In the genomic region with DNA sequence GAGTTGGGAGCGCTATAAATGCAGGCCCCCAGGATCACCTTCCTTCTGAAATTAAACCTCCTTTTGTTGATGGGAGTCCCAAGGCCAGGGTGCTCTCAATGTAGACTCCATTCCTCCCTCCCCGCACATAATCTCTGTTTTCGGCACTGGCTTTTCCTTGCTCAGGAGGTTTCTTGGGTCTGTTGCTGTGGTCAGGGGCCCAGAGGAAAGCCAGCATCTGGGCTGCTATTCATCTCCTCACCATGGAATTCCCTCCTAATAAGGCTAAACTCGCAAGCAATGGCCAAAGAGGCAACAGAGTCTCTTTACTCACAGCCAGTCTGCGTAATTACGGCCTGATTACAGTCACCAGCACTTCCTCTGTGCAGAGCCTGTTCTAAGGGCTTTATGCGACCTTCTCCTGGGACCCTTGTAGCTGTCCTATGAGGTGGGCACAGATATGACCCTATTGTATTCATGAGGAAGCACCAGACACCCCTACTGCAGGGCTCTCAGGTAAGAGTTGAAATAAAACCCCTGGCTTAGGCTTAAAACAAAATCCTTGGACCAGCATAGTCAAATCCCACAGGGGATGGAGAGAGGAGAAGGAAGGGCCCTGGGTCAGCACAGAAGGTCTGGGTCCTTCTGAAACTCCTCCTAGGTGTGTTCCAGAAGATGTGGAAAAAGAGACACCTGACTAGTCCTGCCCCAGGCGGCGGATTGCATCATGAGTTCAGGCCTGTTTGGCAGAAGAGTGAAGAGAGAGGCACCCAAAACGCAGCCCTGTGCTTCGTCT, we compare ENCODE assay signal across 22 cellular contexts.
DNase-seq lines count a peak whose midpoint lies in the region; ATAC-seq and TF ChIP-seq lines count a peak whose summit lies in the region.
"Had no signal": no experiment of that assay in that cellular context is flagged by ENCODE, and none has a peak within 500 bp of the region (broad histone marks: within the 10 kb centered on the region; RNA-seq: fewer than 3 reads in every experiment).

No MANE protein-coding gene starts in this region.

- no peak for DNase-seq in WTC11 (ENCODE audit: low spot score)
- DNase-seq in islet precursor cell = peak; percentile 79
- DNase-seq in mesendoderm = no peak
- DNase-seq in trophoblast cell = peak; percentile 73 to 87
- no peak for DNase-seq in NCI-H1930 (lab: John Stamatoyannopoulos, UW)
- DNase-seq in COLO668 (lab: John Stamatoyannopoulos, UW; ENCODE audit: unreplicated experiment) = no peak
- DNase-seq: BE2C, GOT3, HCEC 1CT, NCI-H1048, NCI-H1417, NCI-H1694, NCI-H2081, NCI-H226, NCI-H510A, NCI-H69, SHP77 had no signal

- H3K18ac ChIP-seq in mesendoderm (ENCODE audit: low read length) (peak overlapping the region; percentile 11), trophoblast cell (ENCODE audit: low read length) (no peak overlapping the region)

- no peak overlapping the region for H2BK5ac ChIP-seq in mesendoderm (ENCODE audit: low read length)
- peak overlapping the region; percentile 59 for H2BK5ac ChIP-seq in trophoblast cell (ENCODE audit: low read depth, low read length, poor library complexity)

- no peak overlapping the region for H4K5ac ChIP-seq in mesendoderm (ENCODE audit: low read length)

- H3K79me1 ChIP-seq in mesendoderm (ENCODE audit: low read length) (no peaks in the 10 kb centered on the region), trophoblast cell (ENCODE audit: low read length) (peaks cover 7% of the 10 kb centered on the region)

- TF ChIP-seq CTCF in WTC11 (IDR thresholded peaks at IDR 0.05) = no peak

- H3K4me1 ChIP-seq in mesendoderm (ENCODE audit: control insufficient read depth, low read depth, low read length) (peaks cover under 1% of the 10 kb centered on the region), trophoblast cell (ENCODE audit: control insufficient read depth in 1 of 2, insufficient read depth in 2 of 2, low read length in 2 of 2) (peaks cover 9 to 15% of the 10 kb centered on the region in 2 experiments)
- H3K4me1 ChIP-seq: BE2C had no signal

- H3K4me2 ChIP-seq in mesendoderm (ENCODE audit: low read length) (no peak overlapping the region), trophoblast cell (ENCODE audit: low read length) (no peak overlapping the region)
- H3K4me2 ChIP-seq: KMS-11 had no signal

- H2BK120ac ChIP-seq in mesendoderm (ENCODE audit: low read depth, low read length) (no peak overlapping the region), trophoblast cell (ENCODE audit: insufficient read depth, low read length, poor library complexity) (peak overlapping the region; percentile 3)

- H3K27me3 ChIP-seq in mesendoderm (ENCODE audit: insufficient read depth, low read length, poor library complexity) (no peaks in the 10 kb centered on the region), trophoblast cell (ENCODE audit: insufficient read depth, low read length) (no peaks in the 10 kb centered on the region)
- H3K27me3 ChIP-seq: BE2C had no signal

- H3K27ac Mint-ChIP-seq in WTC11 = no peak overlapping the region; the same call in 1 of the 2 replicates
- H3K27ac Mint-ChIP-seq: IgD-negative memory B cell had no signal

- no peak for ATAC-seq in WTC11
- ATAC-seq in HG03521 (IDR thresholded peaks at IDR 0.05; ENCODE audit: unreplicated experiment) = no peak
- ATAC-seq: Panc1 had no signal

- H3K23ac ChIP-seq in mesendoderm (ENCODE audit: low read length) = no peak overlapping the region
- no peak overlapping the region for H3K23ac ChIP-seq in trophoblast cell (ENCODE audit: low read length)

- H3K4me1 Mint-ChIP-seq in WTC11 = peaks cover 23% of the 10 kb centered on the region

- H3K4ac ChIP-seq in mesendoderm (ENCODE audit: low read depth, low read length) (no peak overlapping the region), trophoblast cell (ENCODE audit: low read depth, low read length) (no peak overlapping the region)

- H3K9ac ChIP-seq in mesendoderm (ENCODE audit: low read length) (no peak overlapping the region), trophoblast cell (ENCODE audit: low read length) (no peak overlapping the region)
- H3K9ac ChIP-seq: KMS-11 had no signal

- WGBS in mesendoderm (ENCODE audit: extremely low coverage, insufficient coverage, low lambda C conversion rate) = no CpG with 5 or more reads among the region's 11 CpGs
- WGBS in trophoblast cell (ENCODE audit: extremely low coverage, insufficient coverage, insufficient read length) = no CpG with 5 or more reads among the region's 11 CpGs

- POLR2A ChIA-PET in WTC11 (lab: Charles Lee) = no interaction called here

- H2AK5ac ChIP-seq in mesendoderm (ENCODE audit: low read length) (no peak overlapping the region), trophoblast cell (ENCODE audit: low read length) (no peak overlapping the region)

- no peak overlapping the region for H4K12ac ChIP-seq in trophoblast cell (ENCODE audit: low read depth, low read length)

- H3K79me2 ChIP-seq in mesendoderm (ENCODE audit: control insufficient read depth, insufficient read depth, low read length) = no peaks in the 10 kb centered on the region
- H3K79me2 ChIP-seq in trophoblast cell (ENCODE audit: control insufficient read depth, insufficient read depth, low read length, poor library complexity) = no peaks in the 10 kb centered on the region

- no peak overlapping the region for H2AFZ ChIP-seq in trophoblast cell (ENCODE audit: insufficient read depth, low read length, poor library complexity)

- no peak overlapping the region for H3K4me3 Mint-ChIP-seq in WTC11
- H3K4me3 Mint-ChIP-seq: IgD-negative memory B cell had no signal

- no peak overlapping the region for H4K8ac ChIP-seq in mesendoderm (ENCODE audit: low read depth, low read length)
- no peak overlapping the region for H4K8ac ChIP-seq in trophoblast cell (ENCODE audit: low read depth, low read length)

- peak overlapping the region; percentile 38 for H2BK12ac ChIP-seq in trophoblast cell (ENCODE audit: low read length)

- no peak overlapping the region for H3K4me3 ChIP-seq in mesendoderm (ENCODE audit: low read length)
- no peak overlapping the region for H3K4me3 ChIP-seq in trophoblast cell (ENCODE audit: low read depth, low read length)

- H3K9me3 ChIP-seq in trophoblast cell (ENCODE audit: insufficient read depth, low read depth, low read length) = no peaks in the 10 kb centered on the region
- H3K9me3 ChIP-seq: BE2C had no signal

- H3K36me3 Mint-ChIP-seq in WTC11 = peaks cover 6% of the 10 kb centered on the region
- H3K36me3 Mint-ChIP-seq: IgD-negative memory B cell had no signal

- H3K27me3 Mint-ChIP-seq in WTC11 (ENCODE audit: low read depth) = no peaks in the 10 kb centered on the region

- no peak overlapping the region for H3K27ac ChIP-seq in mesendoderm (ENCODE audit: low read depth, low read length)
- H3K27ac ChIP-seq in trophoblast cell (ENCODE audit: low read depth, low read length) = peak overlapping the region; percentile 1
- H3K27ac ChIP-seq: KMS-11, RWPE1 had no signal

- H3K36me3 ChIP-seq in mesendoderm (ENCODE audit: control insufficient read depth, insufficient read depth, low read length) (no peaks in the 10 kb centered on the region), trophoblast cell (ENCODE audit: control insufficient read depth in 1 of 2, insufficient read depth in 2 of 2, low read length in 2 of 2) (no peaks in the 10 kb centered on the region)
- H3K36me3 ChIP-seq: BE2C had no signal

- H3K14ac ChIP-seq in trophoblast cell (ENCODE audit: low read length) = no peak overlapping the region

- CTCF ChIA-PET in WTC11 (lab: Charles Lee) = no interaction called here

- H2BK15ac ChIP-seq in mesendoderm (replicated peaks; ENCODE audit: low read depth) = no peak overlapping the region

- peak overlapping the region; percentile 72 for H4K91ac ChIP-seq in trophoblast cell (ENCODE audit: low read depth, low read length)

- no peak overlapping the region for H3K56ac ChIP-seq in mesendoderm (ENCODE audit: low read length)

- peaks cover 15% of the 10 kb centered on the region for H3K9me3 Mint-ChIP-seq in WTC11

TF ChIP-seq in WTC11, 78 proteins besides CTCF, POLR2A, EP300 and RAD21:
- no peak for TF ChIP-seq TEAD1 (CRISPR knock-in tag; IDR thresholded peaks at IDR 0.05)
- TF ChIP-seq GABPB1 (CRISPR knock-in tag; IDR thresholded peaks at IDR 0.05) = peak; percentile 47; the same call in 1 of the 2 replicates
- no peak for TF ChIP-seq NFATC4 (CRISPR knock-in tag; IDR thresholded peaks at IDR 0.05)

Comparison
In these comparisons a context has a peak if more than half of its experiments do, and no peak if none do; other contexts are left out.
1. DNase-seq: peak in islet precursor cell (single experiment) and trophoblast cell (2 of 2); none in WTC11 (single experiment), mesendoderm (single experiment), NCI-H1930 (0 of 2) and COLO668 (single experiment).